11 cellular contexts compared by ENCODE assay signal in the genomic region with DNA sequence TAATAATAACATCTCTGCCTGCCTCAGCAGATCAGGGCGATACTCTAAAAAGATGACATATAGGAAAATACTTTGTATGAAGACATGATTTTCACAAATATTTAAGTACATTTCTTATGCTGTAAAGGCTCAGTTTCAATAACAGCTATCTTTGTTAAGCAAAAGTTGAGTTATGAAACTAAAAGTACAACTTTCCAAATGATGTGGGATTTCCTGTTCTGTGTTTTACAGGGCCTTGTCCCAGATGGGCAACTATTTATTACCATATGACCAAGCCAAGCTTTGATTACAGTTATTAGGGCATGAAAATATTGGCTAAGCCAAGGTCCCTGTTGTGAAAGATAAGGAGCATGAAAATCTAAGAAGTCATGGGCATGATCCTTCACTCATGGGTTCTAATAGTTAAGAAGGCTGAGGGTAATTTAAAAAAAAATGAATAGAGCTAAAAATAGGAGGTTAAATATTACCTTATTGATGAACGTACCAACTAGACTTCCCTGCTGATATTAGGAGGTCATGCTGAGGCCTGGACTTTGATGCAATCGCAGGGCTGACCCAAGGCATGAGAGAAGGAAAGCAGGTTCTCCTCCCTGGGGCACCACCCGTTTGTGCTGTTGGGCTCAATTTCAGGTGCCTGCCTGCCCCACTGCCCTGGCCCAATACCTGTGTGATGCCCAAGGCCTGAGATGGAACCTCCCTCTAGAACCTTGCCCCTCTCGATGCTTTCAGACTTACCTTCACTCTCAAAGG.
A peak's percentile ranks its signal among the peaks of the same experiment; 100 is the strongest.
DNase-seq lines count a peak whose midpoint lies in the region; ATAC-seq and TF ChIP-seq lines count a peak whose summit lies in the region.
"Had no signal": no experiment of that assay in that cellular context is flagged by ENCODE, and none has a peak within 500 bp of the region (broad histone marks: within the 10 kb centered on the region; RNA-seq: fewer than 3 reads in every experiment).

No MANE protein-coding gene starts in this region.

- H3K36me3 ChIP-seq in neutrophil, result no peaks in the 10 kb centered on the region

- H3K9me3 Mint-ChIP-seq in activated T-cell treated with anti-CD3 and anti-CD28 coated beads, Interleukin-2, amount 50 U/mL, for 72 hours, result peaks cover 0 to 2% of the 10 kb centered on the region in 2 donors
- H3K9me3 Mint-ChIP-seq: activated T-cell treated with anti-CD3 and anti-CD28 coated beads, Interleukin-2, amount 50 U/mL, for 4 hours had no signal

- H3K4me1 ChIP-seq in neutrophil (ENCODE audit: control insufficient read depth in 1 of 2, insufficient read depth in 1 of 2, low read depth in 1 of 2, low read length in 1 of 2), result peaks cover 52 to 60% of the 10 kb centered on the region in 2 experiments

- H3K36me3 Mint-ChIP-seq in activated T-cell treated with anti-CD3 and anti-CD28 coated beads, Interleukin-2, amount 50 U/mL, for 72 hours (ENCODE audit: insufficient read depth in 2 of 2), result peaks cover 3 to 6% of the 10 kb centered on the region in 2 donors

- no peak for TF ChIP-seq CTCF in neutrophil (IDR thresholded peaks at IDR 0.05)

- no peaks in the 10 kb centered on the region for H3K27me3 ChIP-seq in neutrophil

- H3K4me1 Mint-ChIP-seq in activated T-cell treated with anti-CD3 and anti-CD28 coated beads, Interleukin-2, amount 50 U/mL, for 72 hours (ENCODE audit: low read depth), result peaks cover 72% of the 10 kb centered on the region

- no peak overlapping the region for H3K4me3 ChIP-seq in neutrophil (ENCODE audit: low read depth in 1 of 2, low read length in 1 of 2)

- ATAC-seq in activated T-cell treated with anti-CD3 and anti-CD28 coated beads, Interleukin-2, amount 50 U/mL, for 72 hours (replicated peaks in 1 of 2), result no peak
- ATAC-seq in GM21619 (IDR thresholded peaks at IDR 0.05; ENCODE audit: unreplicated experiment) (peak; percentile 59), HG03565 (IDR thresholded peaks at IDR 0.05; ENCODE audit: unreplicated experiment) (peak; percentile 37)

- no peak for DNase-seq in activated T-cell treated with anti-CD3 and anti-CD28 coated beads, Interleukin-2, amount 50 U/mL, for 72 hours
- no peak for DNase-seq in activated T-cell treated with anti-CD3 and anti-CD28 coated beads, Interleukin-2, amount 50 U/mL, for 48 hours
- DNase-seq in NCI-H1092 (lab: John Stamatoyannopoulos, UW), result no peak
- no peak for DNase-seq in NCI-H2081 treated with DMSO at 0.1 percent for 48 hours (lab: John Stamatoyannopoulos, UW)
- DNase-seq in T-helper 9 cell, result no peak
- DNase-seq: activated T-cell treated with anti-CD3 and anti-CD28 coated beads, Interleukin-2, amount 50 U/mL, for 4 hours; effector CD8-positive, alpha-beta T cell; NCI-H2029 had no signal

- peak overlapping the region; percentile 71 for H3K27ac ChIP-seq in neutrophil

- no peaks in the 10 kb centered on the region for H3K9me3 ChIP-seq in neutrophil

- peak overlapping the region; percentile 75 for H3K27ac Mint-ChIP-seq in activated T-cell treated with anti-CD3 and anti-CD28 coated beads, Interleukin-2, amount 50 U/mL, for 72 hours

- H3K27me3 Mint-ChIP-seq in activated T-cell treated with anti-CD3 and anti-CD28 coated beads, Interleukin-2, amount 50 U/mL, for 72 hours (ENCODE audit: low read depth), result peaks cover 7% of the 10 kb centered on the region

- peak overlapping the region in 1 of 2 donors; percentile 12 for H3K4me3 Mint-ChIP-seq in activated T-cell treated with anti-CD3 and anti-CD28 coated beads, Interleukin-2, amount 50 U/mL, for 72 hours
- H3K4me3 Mint-ChIP-seq: activated T-cell treated with anti-CD3 and anti-CD28 coated beads, Interleukin-2, amount 50 U/mL, for 4 hours had no signal

Comparison
In these comparisons a context has a peak if more than half of its experiments do, and no peak if none do; other contexts are left out.
1. ATAC-seq: peak in GM21619 (single experiment) and HG03565 (single experiment); none in activated T-cell treated with anti-CD3 and anti-CD28 coated beads, Interleukin-2, amount 50 U/mL, for 72 hours (0 of 2).